20 cellular contexts compared by ENCODE assay signal in genomic region chr9:112261133-112261532, GRCh38.
"Had no signal": no experiment of that assay in that cellular context is flagged by ENCODE, and none has a peak within 500 bp of the region (broad histone marks: within the 10 kb centered on the region; RNA-seq: fewer than 3 reads in every experiment).

No MANE protein-coding gene starts in this region.

- H3K4me3 ChIP-seq: MG63 had no signal

- ATAC-seq: Panc1, PC-3 had no signal

- DNase-seq: Karpas-422, KG1, MG63, NCI-H1092, NCI-H1105 treated with DMSO at 0.1 percent for 48 hours, NCI-H1417 treated with DMSO at 0.1 percent for 48 hours, NCI-H187, NCI-H2029, NCI-H2171, NCI-H226, NCI-H446, NCI-H510A, NCI-H524 treated with DMSO at 0.1 percent for 48 hours, NCI-H774, PC-3, SHP77, SK-N-SH, SW 1271 had no signal

- H3K9ac ChIP-seq: SK-N-SH had no signal

- H3K27ac ChIP-seq: RWPE1 had no signal

- H3K9me3 ChIP-seq: MG63, SK-N-SH had no signal

- H3K27me3 ChIP-seq: MG63 had no signal

- H3K4me2 ChIP-seq: SK-N-SH had no signal
